13 cellular contexts compared by ENCODE assay signal in genomic region chr7:130154131-130154500, GRCh38. TPM values are rescaled to one million over a fixed set of nuclear protein-coding genes. Genes with fewer than 3 reads are reported as not detected.
DNase-seq lines count a peak whose midpoint lies in the region; ATAC-seq and TF ChIP-seq lines count a peak whose summit lies in the region.
"Had no signal": no experiment of that assay in that cellular context is flagged by ENCODE, and none has a peak within 500 bp of the region (broad histone marks: within the 10 kb centered on the region; RNA-seq: fewer than 3 reads in every experiment).

No MANE protein-coding gene starts in this region.

- POLR2A ChIA-PET in GM10248 (lab: Yijun Ruan, JAX): interaction anchor here (0.6 kb wide), 1 partner anchor 1418 kb away, joined by 6 read pairs; no protein-coding TSS in a partner anchor

- H3K9me3 Mint-ChIP-seq in endothelial cell (ENCODE audit: unreplicated experiment) (no peaks in the 10 kb centered on the region), osteocyte (ENCODE audit: unreplicated experiment) (no peaks in the 10 kb centered on the region)
- H3K9me3 Mint-ChIP-seq in activated CD8-positive, alpha-beta memory T cell treated with anti-CD3 and anti-CD28 coated beads, Interleukin-2, amount 10 ng/mL, durations not matched to agents 7 days and 5 days (ENCODE audit: low read depth): no peaks in the 10 kb centered on the region

- H3K4me3 Mint-ChIP-seq in endothelial cell (ENCODE audit: unreplicated experiment) (no peak overlapping the region), osteocyte (ENCODE audit: unreplicated experiment) (no peak overlapping the region)
- no peak overlapping the region for H3K4me3 Mint-ChIP-seq in activated CD8-positive, alpha-beta memory T cell treated with anti-CD3 and anti-CD28 coated beads, Interleukin-2, amount 10 ng/mL, durations not matched to agents 7 days and 5 days

- H3K4me1 Mint-ChIP-seq in endothelial cell (ENCODE audit: unreplicated experiment): peaks cover 10% of the 10 kb centered on the region
- H3K4me1 Mint-ChIP-seq in osteocyte (ENCODE audit: unreplicated experiment): peaks cover 3% of the 10 kb centered on the region
- H3K4me1 Mint-ChIP-seq in activated CD8-positive, alpha-beta memory T cell treated with anti-CD3 and anti-CD28 coated beads, Interleukin-2, amount 10 ng/mL, durations not matched to agents 7 days and 5 days: no peaks in the 10 kb centered on the region
- H3K4me1 Mint-ChIP-seq: CD8-positive, alpha-beta memory T cell had no signal

- DNase-seq in GM10248 (ENCODE audit: extremely low spot score): peak; percentile 43
- DNase-seq in NCI-H2029 (lab: John Stamatoyannopoulos, UW): peak; percentile 69
- peak; percentile 7 for DNase-seq in endothelial cell (ENCODE audit: low spot score)
- peak; percentile 66 for DNase-seq in osteocyte (ENCODE audit: extremely low spot score, unreplicated experiment)
- DNase-seq in stimulated activated CD4-positive, alpha-beta T cell treated with anti-CD3 and anti-CD28 coated beads, Interleukin-2, amount 100 ng/mL, for 48 hours: no peak
- DNase-seq in NCI-H82 (lab: John Stamatoyannopoulos, UW): no peak
- DNase-seq in NOMO-1 (lab: John Stamatoyannopoulos, UW; ENCODE audit: unreplicated experiment in 2 of 2): no peak
- no peak for DNase-seq in activated CD8-positive, alpha-beta memory T cell treated with anti-CD3 and anti-CD28 coated beads, Interleukin-2, amount 10 ng/mL, durations not matched to agents 7 days and 5 days
- DNase-seq: CD8-positive, alpha-beta memory T cell; cortex of kidney; NCI-H1930 had no signal

- no peak for ATAC-seq in activated CD8-positive, alpha-beta memory T cell treated with anti-CD3 and anti-CD28 coated beads, Interleukin-2, amount 10 ng/mL, durations not matched to agents 7 days and 5 days

- CTCF ChIA-PET in GM10248 (lab: Yijun Ruan, JAX): interaction anchor here (1.7 kb wide), 1 partner anchor 11 kb away, joined by 4 read pairs; no protein-coding TSS in a partner anchor
- CTCF ChIA-PET in activated CD8-positive, alpha-beta memory T cell treated with anti-CD3 and anti-CD28 coated beads, Interleukin-2, amount 10 ng/mL, durations not matched to agents 7 days and 5 days (lab: Charles Lee): no interaction called here

- peaks cover 3% of the 10 kb centered on the region for H3K27me3 Mint-ChIP-seq in endothelial cell (ENCODE audit: unreplicated experiment)
- no peaks in the 10 kb centered on the region for H3K27me3 Mint-ChIP-seq in osteocyte (ENCODE audit: unreplicated experiment)
- H3K27me3 Mint-ChIP-seq in activated CD8-positive, alpha-beta memory T cell treated with anti-CD3 and anti-CD28 coated beads, Interleukin-2, amount 10 ng/mL, durations not matched to agents 7 days and 5 days: no peaks in the 10 kb centered on the region

- no peak overlapping the region for H3K27ac Mint-ChIP-seq in endothelial cell (ENCODE audit: unreplicated experiment)
- no peak overlapping the region for H3K27ac Mint-ChIP-seq in osteocyte (ENCODE audit: unreplicated experiment)
- H3K27ac Mint-ChIP-seq in activated CD8-positive, alpha-beta memory T cell treated with anti-CD3 and anti-CD28 coated beads, Interleukin-2, amount 10 ng/mL, durations not matched to agents 7 days and 5 days: no peak overlapping the region
- H3K27ac Mint-ChIP-seq: CD8-positive, alpha-beta memory T cell had no signal

- H3K36me3 Mint-ChIP-seq in endothelial cell (ENCODE audit: low read depth, unreplicated experiment) (peaks cover 4% of the 10 kb centered on the region), osteocyte (ENCODE audit: unreplicated experiment) (peaks cover 10% of the 10 kb centered on the region)
- H3K36me3 Mint-ChIP-seq in activated CD8-positive, alpha-beta memory T cell treated with anti-CD3 and anti-CD28 coated beads, Interleukin-2, amount 10 ng/mL, durations not matched to agents 7 days and 5 days: peaks cover 16% of the 10 kb centered on the region

- no peak for TF ChIP-seq CTCF in GM10248 (IDR thresholded peaks at IDR 0.05; ENCODE audit: control extremely low read depth, extremely low read depth, low read depth, missing control alignments)
- TF ChIP-seq CTCF in endothelial cell (IDR thresholded peaks at IDR 0.05; ENCODE audit: unreplicated experiment): no peak
- no peak for TF ChIP-seq CTCF in osteocyte (IDR thresholded peaks at IDR 0.05)

RNA-seq across cellular contexts. Expression of gene TMEM209, which starts 51.1 kb away (rescaled TPM):
- total RNA-seq in endothelial cell (ENCODE audit: unreplicated experiment) (11.8 TPM), osteocyte (22.7 and 23.4 TPM in 2 replicates)
- total RNA-seq in activated CD8-positive, alpha-beta memory T cell treated with anti-CD3 and anti-CD28 coated beads, Interleukin-2, amount 10 ng/mL, durations not matched to agents 7 days and 5 days: 10 to 100 TPM; 39.5 to 44.5 TPM

RNA-seq across cellular contexts. Expression of gene SSMEM1, which starts 53.5 kb away (rescaled TPM):
- total RNA-seq in endothelial cell (ENCODE audit: unreplicated experiment) (not detected), osteocyte (not detected in 2 replicates)
- total RNA-seq in activated CD8-positive, alpha-beta memory T cell treated with anti-CD3 and anti-CD28 coated beads, Interleukin-2, amount 10 ng/mL, durations not matched to agents 7 days and 5 days: not detected
- total RNA-seq: CD8-positive, alpha-beta memory T cell; skeletal muscle tissue; temporal lobe had no signal

Comparison
In these comparisons a context has a peak if more than half of its experiments do, and no peak if none do; other contexts are left out.
1. DNase-seq: peak in GM10248 (single experiment), NCI-H2029 (single experiment), endothelial cell (single experiment) and osteocyte (single experiment); none in stimulated activated CD4-positive, alpha-beta T cell treated with anti-CD3 and anti-CD28 coated beads, Interleukin-2, amount 100 ng/mL, for 48 hours (0 of 2), NCI-H82 (single experiment), NOMO-1 (0 of 2) and activated CD8-positive, alpha-beta memory T cell treated with anti-CD3 and anti-CD28 coated beads, Interleukin-2, amount 10 ng/mL, durations not matched to agents 7 days and 5 days (single experiment).